8 cellular contexts compared by ENCODE assay signal in genomic region chr11:126440792-126441514, GRCh38.
A peak's percentile ranks its signal among the peaks of the same experiment; 100 is the strongest.
DNase-seq lines count a peak whose midpoint lies in the region; ATAC-seq and TF ChIP-seq lines count a peak whose summit lies in the region.

No MANE protein-coding gene starts in this region.

- H3K4me1 ChIP-seq in lower lobe of right lung = peaks cover 7% of the 10 kb centered on the region

- no peaks in the 10 kb centered on the region for H3K36me3 ChIP-seq in lower lobe of right lung

- H3K27ac ChIP-seq in lower lobe of right lung = no peak overlapping the region

- peak; percentile 77 for ATAC-seq in GM18907 (IDR thresholded peaks at IDR 0.05; ENCODE audit: unreplicated experiment)
- ATAC-seq in HG03469 (IDR thresholded peaks at IDR 0.05; ENCODE audit: unreplicated experiment) = peak; percentile 45
- peak; percentile 87 for ATAC-seq in lower lobe of right lung

- H3K9me3 ChIP-seq in lower lobe of right lung = no peaks in the 10 kb centered on the region

- intact Hi-C loops in lower lobe of right lung (cut with DNase I) = loop anchor here (10.0 kb wide), 1 partner anchor 544 kb away; no protein-coding TSS in a partner anchor

- no peaks in the 10 kb centered on the region for H3K27me3 ChIP-seq in lower lobe of right lung (ENCODE audit: low read depth)

- peak; percentile 99 for TF ChIP-seq CTCF in lower lobe of right lung (IDR thresholded peaks at IDR 0.05)

- no peak overlapping the region for H3K4me3 ChIP-seq in lower lobe of right lung

- DNase-seq in AG08396 (ENCODE audit: low spot score) (peak; percentile 94), NCI-H748 (lab: John Stamatoyannopoulos, UW; ENCODE audit: unreplicated experiment) (peak; percentile 66), ecto neural progenitor cell (ENCODE audit: low spot score) (peak; percentile 94), lower lobe of right lung (peak; percentile 81)
- peak; percentile 66 to 74 for DNase-seq in activated CD4-positive, alpha-beta T cell treated with anti-CD3 and anti-CD28 coated beads, Interleukin-2, amount 50 U/mL, for 24 hours (ENCODE audit: low read depth in 1 of 2, low spot score in 1 of 2)
- peak; percentile 52 to 65 (median 53) for DNase-seq in stimulated activated CD4-positive, alpha-beta T cell treated with anti-CD3 and anti-CD28 coated beads, TNF-alpha, amount 100 ng/mL, for 48 hours (ENCODE audit: low read depth in 3 of 3)
